Comparison of ENCODE assay signal across 8 cellular contexts in genomic region chr15:70762469-70763119, GRCh38. TPM values are rescaled to one million over a fixed set of nuclear protein-coding genes. Genes with fewer than 3 reads are reported as not detected.
A peak's percentile ranks its signal among the peaks of the same experiment; 100 is the strongest.
DNase-seq lines count a peak whose midpoint lies in the region; ATAC-seq and TF ChIP-seq lines count a peak whose summit lies in the region.

No MANE protein-coding gene starts in this region.

- H3K4me1 Mint-ChIP-seq in Caco-2 (ENCODE audit: low read depth, unreplicated experiment): peaks cover 30% of the 10 kb centered on the region

- peak overlapping the region; percentile 99 for H3K27ac ChIP-seq in RWPE1
- H3K27ac ChIP-seq in caudate nucleus (ENCODE audit: low read depth, low read length): peak overlapping the region; percentile 40
- H3K27ac ChIP-seq in left lung: peak overlapping the region; percentile 87 to 93
- peak overlapping the region; percentile 67 for H3K27ac ChIP-seq in substantia nigra (ENCODE audit: low read depth, low read length, poor library complexity, severe bottlenecking)

- H3K27ac Mint-ChIP-seq in Caco-2 (ENCODE audit: unreplicated experiment): peak overlapping the region; percentile 93

- no peaks in the 10 kb centered on the region for H3K36me3 ChIP-seq in Caco-2 (ENCODE audit: control insufficient read depth, insufficient read depth, low read length)
- no peaks in the 10 kb centered on the region for H3K36me3 ChIP-seq in left lung

- no peaks in the 10 kb centered on the region for H3K9me3 Mint-ChIP-seq in Caco-2 (ENCODE audit: unreplicated experiment)

- no TSS peak for BruUV-seq in Caco-2 (replicated peaks; lab: Mats Ljungman, UMichigan)

- CTCF ChIA-PET in Caco-2 (lab: Charles Lee): no interaction called here
- CTCF ChIA-PET in RWPE1 (lab: Yijun Ruan, JAX): interaction anchor here (1.3 kb wide), 1 partner anchor 49 kb away, joined by 5 read pairs; no protein-coding TSS in a partner anchor

- H3K4me3 ChIP-seq in Caco-2 (ENCODE audit: low read depth, low read length): peak overlapping the region; percentile 96
- peak overlapping the region; percentile 68 to 76 for H3K4me3 ChIP-seq in left lung

- H3K9me3 ChIP-seq in Caco-2: no peaks in the 10 kb centered on the region
- H3K9me3 ChIP-seq in left lung: no peaks in the 10 kb centered on the region

- peaks cover 26% of the 10 kb centered on the region for H3K36me3 Mint-ChIP-seq in Caco-2 (ENCODE audit: insufficient read depth, unreplicated experiment)

- no peaks in the 10 kb centered on the region for H3K27me3 ChIP-seq in Caco-2 (replicated peaks; ENCODE audit: control insufficient read depth, insufficient read depth, low read length)
- H3K27me3 ChIP-seq in left lung: peaks cover 14 to 85% of the 10 kb centered on the region in 2 donors

- H3K4me3 Mint-ChIP-seq in Caco-2 (ENCODE audit: unreplicated experiment): peak overlapping the region; percentile 89

- intact Hi-C loops in Caco-2 (cut with micrococcal nuclease; ENCODE audit: unreplicated experiment): loop anchor here (1.0 to 2.0 kb wide), 3 partner anchors 18 to 50 kb away; no protein-coding TSS in a partner anchor
- intact Hi-C loops in left lung (cut with DNase I): no loop called here

- TF ChIP-seq CTCF in Caco-2 (IDR thresholded peaks at IDR 0.05; ENCODE audit: insufficient read depth in 1 of 2, low read depth in 1 of 2, low read length in 1 of 2, severe bottlenecking in 1 of 2, unreplicated experiment in 1 of 2): no peak
- no peak for TF ChIP-seq CTCF in RWPE1 (conservative IDR thresholded peaks at IDR 0.05; ENCODE audit: low read depth)
- no peak for TF ChIP-seq CTCF in left lung (IDR thresholded peaks at IDR 0.05)

- H3K27me3 Mint-ChIP-seq in Caco-2 (ENCODE audit: insufficient read depth, unreplicated experiment): no peaks in the 10 kb centered on the region

- DNase-seq in Caco-2 (peak; percentile 51 to 58), HCEC 1CT (peak; percentile 81), RWPE1 (ENCODE audit: low spot score) (peak; percentile 58), caudate nucleus (lab: John Stamatoyannopoulos, UW) (peak in 3 of 61 donors; percentile 2 to 27 (median 6)), left lung (peak in 1 of 2 donors; percentile 84), substantia nigra (lab: John Stamatoyannopoulos, UW) (peak in 9 of 49 donors; percentile 7 to 43 (median 23))
- DNase-seq in activated CD4-positive, CD25-positive, alpha-beta regulatory T cell treated with anti-CD3 and anti-CD28 coated beads, Interleukin-2, amount 50 U/mL, for 72 hours: no peak

- POLR2A ChIA-PET in Caco-2 (lab: Charles Lee) (interaction anchor here (1.0 kb wide), 1 partner anchor 8 kb away, joined by 4 read pairs; no protein-coding TSS in a partner anchor), RWPE1 (lab: Yijun Ruan, JAX; ENCODE audit: low non-redundant PET) (no interaction called here)

- ATAC-seq in left lung (peak; percentile 8), GM18517 (IDR thresholded peaks at IDR 0.05; ENCODE audit: unreplicated experiment) (no peak)

- H3K4me1 ChIP-seq in Caco-2: peaks cover 50% of the 10 kb centered on the region
- H3K4me1 ChIP-seq in left lung: peaks cover 0 to 27% of the 10 kb centered on the region in 2 donors

RNA-seq across cellular contexts. Expression of gene UACA, which starts 0.8 kb away (rescaled TPM):
- total RNA-seq in Caco-2 (2022) (120 and 141 TPM in 2 replicates), left lung (10 to 100 TPM; 43.2 to 45.2 TPM)

Comparison
In these comparisons a context has a peak if more than half of its experiments do, and no peak if none do; other contexts are left out.
1. H3K27ac ChIP-seq: peak in every context shown above with its lines; median percentile 99 in RWPE1; 90 in left lung; 67 in substantia nigra; 40 in caudate nucleus.